Comparison of ENCODE assay signal across 38 cellular contexts in genomic region chr4:71683309-71683708, GRCh38.
"Had no signal": no experiment of that assay in that cellular context is flagged by ENCODE, and none has a peak within 500 bp of the region (broad histone marks: within the 10 kb centered on the region; RNA-seq: fewer than 3 reads in every experiment).

No MANE protein-coding gene starts in this region.

- H3K27me3 ChIP-seq: body of pancreas, breast epithelium, Peyer's patch, SJSA1 had no signal

- H3K9ac ChIP-seq: SK-N-SH had no signal

- H3K4me3 ChIP-seq: body of pancreas, breast epithelium, Peyer's patch, SJSA1 had no signal

- H3K4me2 ChIP-seq: SK-N-SH had no signal

- DNase-seq: activated B cell treated with CpG ODN at 0.5 μM for 24 hours; activated CD4-positive, alpha-beta memory T cell treated with anti-CD3 and anti-CD28 coated beads, Interleukin-2, amount 10 ng/mL, durations not matched to agents 7 days and 5 days; activated CD4-positive, alpha-beta T cell treated with anti-CD3 and anti-CD28 coated beads for 4 hours; activated CD4-positive, alpha-beta T cell treated with anti-CD3 and anti-CD28 coated beads, Interleukin-2, amount 50 U/mL, for 1 hour; activated CD4-positive, CD25-positive, alpha-beta regulatory T cell treated with anti-CD3 and anti-CD28 coated beads, Interleukin-2, amount 50 U/mL, for 72 hours; activated CD8-positive, alpha-beta memory T cell treated with anti-CD3 and anti-CD28 coated beads for 24 hours; activated CD8-positive, alpha-beta memory T cell treated with anti-CD3 and anti-CD28 coated beads, Interleukin-2, amount 10 ng/mL, durations not matched to agents 7 days and 5 days; activated CD8-positive, alpha-beta memory T cell treated with anti-CD3 and anti-CD28 coated beads, Interleukin-2, amount 50 U/mL, for 48 hours; activated effector memory CD4-positive, alpha-beta T cell treated with Interleukin-2 at 50 U/mL for 16 hours; activated naive CD4-positive, alpha-beta T cell treated with anti-CD3 and anti-CD28 coated beads, Interleukin-2, amount 50 U/mL, for 16 hours; activated naive CD8-positive, alpha-beta T cell treated with anti-CD3 and anti-CD28 coated beads for 36 hours; activated T-cell treated with anti-CD3 and anti-CD28 coated beads, Interleukin-2, amount 50 U/mL, for 48 hours; amygdala; body of pancreas; Kasumi-1; KG1; MM.1S; MV-4-11; NCI-H1092; NCI-H1436 treated with DMSO at 0.1 percent for 48 hours; NCI-H1694 treated with DMSO at 0.1 percent for 48 hours; NCI-H2029; NCI-H2171; NCI-H510A; NCI-H526; NCI-H748 treated with DMSO at 0.1 percent for 48 hours; NK-92 treated with Interleukin-12 subunit alpha and Interleukin-12 subunit beta, amount 100 ng/mL, for 24 hours; PC-3; Peyer's patch; RPMI8226; SHP77 treated with DMSO at 0.1 percent for 48 hours; SK-N-SH; T-cell; T-helper 2 cell; T-helper 9 cell had no signal

- H3K4me1 ChIP-seq: breast epithelium, Peyer's patch, SJSA1 had no signal

- H3K9me3 Mint-ChIP-seq: activated B cell treated with CpG ODN at 0.5 μM for 24 hours; activated CD4-positive, alpha-beta memory T cell treated with anti-CD3 and anti-CD28 coated beads, Interleukin-2, amount 10 ng/mL, durations not matched to agents 7 days and 5 days; activated naive CD8-positive, alpha-beta T cell treated with anti-CD3 and anti-CD28 coated beads for 36 hours; T-cell had no signal

- ATAC-seq: activated CD8-positive, alpha-beta memory T cell treated with anti-CD3 and anti-CD28 coated beads, Interleukin-2, amount 10 ng/mL, durations not matched to agents 7 days and 5 days; body of pancreas; PC-3; T-cell had no signal

- H3K36me3 ChIP-seq: breast epithelium, Peyer's patch, SJSA1 had no signal

- H3K27ac ChIP-seq: body of pancreas, breast epithelium, Peyer's patch, SJSA1, VCaP had no signal

- H3K4me1 Mint-ChIP-seq: activated B cell treated with CpG ODN at 0.5 μM for 24 hours; activated CD4-positive, alpha-beta memory T cell treated with anti-CD3 and anti-CD28 coated beads, Interleukin-2, amount 10 ng/mL, durations not matched to agents 7 days and 5 days; activated CD8-positive, alpha-beta memory T cell treated with anti-CD3 and anti-CD28 coated beads, Interleukin-2, amount 10 ng/mL, durations not matched to agents 7 days and 5 days; activated naive CD8-positive, alpha-beta T cell treated with anti-CD3 and anti-CD28 coated beads for 36 hours; T-cell had no signal

- H3K27ac Mint-ChIP-seq: activated B cell treated with CpG ODN at 0.5 μM for 24 hours; activated CD4-positive, alpha-beta memory T cell treated with anti-CD3 and anti-CD28 coated beads, Interleukin-2, amount 10 ng/mL, durations not matched to agents 7 days and 5 days; activated CD8-positive, alpha-beta memory T cell treated with anti-CD3 and anti-CD28 coated beads, Interleukin-2, amount 10 ng/mL, durations not matched to agents 7 days and 5 days; activated naive CD8-positive, alpha-beta T cell treated with anti-CD3 and anti-CD28 coated beads for 36 hours; T-cell had no signal

- H3K36me3 Mint-ChIP-seq: activated CD8-positive, alpha-beta memory T cell treated with anti-CD3 and anti-CD28 coated beads, Interleukin-2, amount 10 ng/mL, durations not matched to agents 7 days and 5 days; activated naive CD8-positive, alpha-beta T cell treated with anti-CD3 and anti-CD28 coated beads for 36 hours; T-cell had no signal

- H3K4me3 Mint-ChIP-seq: activated B cell treated with CpG ODN at 0.5 μM for 24 hours; activated CD4-positive, alpha-beta memory T cell treated with anti-CD3 and anti-CD28 coated beads, Interleukin-2, amount 10 ng/mL, durations not matched to agents 7 days and 5 days; activated CD8-positive, alpha-beta memory T cell treated with anti-CD3 and anti-CD28 coated beads, Interleukin-2, amount 10 ng/mL, durations not matched to agents 7 days and 5 days; activated naive CD8-positive, alpha-beta T cell treated with anti-CD3 and anti-CD28 coated beads for 36 hours; T-cell had no signal

- H3K9me3 ChIP-seq: body of pancreas, breast epithelium, Peyer's patch, SJSA1, SK-N-SH had no signal
